ENCODE assay signal across 1 cellular context in genomic region chr12:57238854-57239554, GRCh38.
TF ChIP-seq lines count a peak whose summit lies in the region.

No MANE protein-coding gene starts in this region.

TF ChIP-seq in HepG2, 621 proteins besides CTCF, POLR2A, EP300 and RAD21 (continued from another document and continues in another):
- TF ChIP-seq USF2 (IDR thresholded peaks at IDR 0.05; ENCODE audit: low read depth, low read length) (no peak), USF2 (CRISPR knock-in tag; IDR thresholded peaks at IDR 0.05; ENCODE audit: borderline replicate concordance) (no peak), HIVEP1 (CRISPR knock-in tag; IDR thresholded peaks at IDR 0.05) (peak; percentile 74; the same call in 1 of the 2 replicates), HNF4G (IDR thresholded peaks at IDR 0.05; ENCODE audit: borderline replicate concordance, low read depth, low read length) (peak; percentile 11; the same call in 1 of the 2 replicates), HNF4G (CRISPR knock-in tag; IDR thresholded peaks at IDR 0.05; ENCODE audit: borderline replicate concordance, low read depth) (no peak), ZNF407 (CRISPR knock-in tag; IDR thresholded peaks at IDR 0.05; ENCODE audit: not compliant biosample characterization) (no peak), E2F2 (CRISPR knock-in tag; IDR thresholded peaks at IDR 0.05; ENCODE audit: borderline replicate concordance) (no peak), ATRX (CRISPR knock-in tag; IDR thresholded peaks at IDR 0.05; ENCODE audit: borderline replicate concordance) (no peak), SIN3B (IDR thresholded peaks at IDR 0.05; ENCODE audit: low read length) (no peak), TFAP4 (IDR thresholded peaks at IDR 0.05; ENCODE audit: borderline replicate concordance, low read depth) (peak; percentile 20; the same call in 1 of the 2 replicates), ZNF549 (CRISPR knock-in tag; IDR thresholded peaks at IDR 0.05) (no peak), ZNF280B (CRISPR knock-in tag; IDR thresholded peaks at IDR 0.05; ENCODE audit: borderline replicate concordance) (no peak), DMTF1 (CRISPR knock-in tag; IDR thresholded peaks at IDR 0.05) (no peak), ZBTB43 (CRISPR knock-in tag; conservative IDR thresholded peaks at IDR 0.05) (0 out of 2 replicates have a peak, but pooled peaks have one; percentile 47), CENPBD1 (CRISPR knock-in tag; IDR thresholded peaks at IDR 0.05; ENCODE audit: borderline replicate concordance, low read depth) (no peak), GPN1 (CRISPR knock-in tag; IDR thresholded peaks at IDR 0.05; ENCODE audit: borderline replicate concordance) (peak; percentile 51; the same call in 1 of the 2 replicates), PAF1 (CRISPR knock-in tag; IDR thresholded peaks at IDR 0.05) (no peak), MTA1 (CRISPR knock-in tag; IDR thresholded peaks at IDR 0.05; ENCODE audit: borderline replicate concordance) (no peak), PRDM15 (CRISPR knock-in tag; IDR thresholded peaks at IDR 0.05) (peak; percentile 82), ZKSCAN5 (CRISPR knock-in tag; IDR thresholded peaks at IDR 0.05) (no peak), HNRNPLL (IDR thresholded peaks at IDR 0.05; ENCODE audit: low read depth, low read length, poor library complexity, severe bottlenecking) (peak; percentile 64), PBX3 (CRISPR knock-in tag; IDR thresholded peaks at IDR 0.05; ENCODE audit: borderline replicate concordance) (no peak), ZGPAT (CRISPR knock-in tag; IDR thresholded peaks at IDR 0.05) (peak; percentile 67; the same call in 1 of the 2 replicates)
